1 cellular context compared by ENCODE assay signal in genomic region chr11:36557991-36558390, GRCh38.
TF ChIP-seq lines count a peak whose summit lies in the region.

No MANE protein-coding gene starts in this region.

TF ChIP-seq in K562, 482 proteins besides CTCF, POLR2A, EP300 and RAD21:
- TF ChIP-seq SMARCA5 (IDR thresholded peaks at IDR 0.05): no peak
- TF ChIP-seq CUX1 (CRISPR knock-in tag; IDR thresholded peaks at IDR 0.05): no peak
- TF ChIP-seq PURB (CRISPR knock-in tag; IDR thresholded peaks at IDR 0.05; ENCODE audit: low read depth): no peak
- TF ChIP-seq FOXA3 (CRISPR knock-in tag; conservative IDR thresholded peaks at IDR 0.05 in 1 of 2, IDR thresholded peaks at IDR 0.05 in 1 of 2): no peak
